Comparison of ENCODE assay signal across 13 cellular contexts in genomic region chr6:43971776-43972126, GRCh38.
DNase-seq lines count a peak whose midpoint lies in the region; ATAC-seq, FAIRE-seq and TF ChIP-seq lines count a peak whose summit lies in the region.
"Had no signal": no experiment of that assay in that cellular context is flagged by ENCODE, and none has a peak within 500 bp of the region (broad histone marks: within the 10 kb centered on the region; RNA-seq: fewer than 3 reads in every experiment).

No MANE protein-coding gene starts in this region.

- ATAC-seq in IMR-90 (ENCODE audit: low read depth) (no peak), HG03520 (IDR thresholded peaks at IDR 0.05; ENCODE audit: unreplicated experiment) (no peak)
- ATAC-seq: activated CD4-positive, alpha-beta T cell treated with anti-CD3 and anti-CD28 coated beads for 36 hours had no signal

- peak overlapping the region; percentile 38 for H3K18ac ChIP-seq in IMR-90 (ENCODE audit: low read depth, low read length)

- H3K27me3 ChIP-seq in IMR-90 (ENCODE audit: control insufficient read depth, insufficient read depth, low read length) (no peaks in the 10 kb centered on the region), parathyroid adenoma (ENCODE audit: control insufficient read depth, insufficient read depth, low read length) (no peaks in the 10 kb centered on the region)

- H3K23ac ChIP-seq in IMR-90 (ENCODE audit: low read depth, low read length), result no peak overlapping the region

- TF ChIP-seq CTCF in C4-2B (conservative IDR thresholded peaks at IDR 0.05) (no peak), IMR-90 (conservative IDR thresholded peaks at IDR 0.05; ENCODE audit: low read depth, low read length) (no peak), endothelial cell (IDR thresholded peaks at IDR 0.05; ENCODE audit: unreplicated experiment) (no peak), parathyroid adenoma (IDR thresholded peaks at IDR 0.05) (no peak)

- H4K8ac ChIP-seq in IMR-90 (ENCODE audit: low read depth in 2 of 2, low read length in 2 of 2), result peak overlapping the region; percentile 81 to 88; a peak in 3 of 4 replicates

- peak overlapping the region; percentile 36 for H4K5ac ChIP-seq in IMR-90 (ENCODE audit: low read depth, low read length)

- H4K91ac ChIP-seq in IMR-90 (ENCODE audit: insufficient read depth, low read depth, low read length), result peak overlapping the region; percentile 79

- H2BK15ac ChIP-seq in IMR-90 (ENCODE audit: low read depth, low read length), result peak overlapping the region; percentile 78; the same call in 1 of the 3 replicates

- H2AK9ac ChIP-seq in IMR-90 (replicated peaks; ENCODE audit: low read depth, low read length, poor library complexity), result peak overlapping the region; percentile 87

- H2AK5ac ChIP-seq in IMR-90 (ENCODE audit: low read depth, low read length), result peak overlapping the region; percentile 96; the same call in 1 of the 2 replicates

- no peak for FAIRE-seq in GM19239 (lab: Jason Lieb, UNC)

- H3K4me1 ChIP-seq in IMR-90 (ENCODE audit: control insufficient read depth, insufficient read depth, low read length) (peaks cover 19% of the 10 kb centered on the region), parathyroid adenoma (no peaks in the 10 kb centered on the region)

- no peak for DNase-seq in IMR-90
- no peak for DNase-seq in endothelial cell (ENCODE audit: low spot score)
- DNase-seq in DMS 273 (lab: John Stamatoyannopoulos, UW; ENCODE audit: unreplicated experiment), result no peak
- no peak for DNase-seq in stimulated activated CD4-positive, alpha-beta T cell treated with anti-CD3 and anti-CD28 coated beads, Interleukin-12 subunit alpha, Interleukin-12 subunit beta, amount 100 ng/mL, for 4 hours
- no peak for DNase-seq in GM19239 (ENCODE audit: insufficient read length, low spot score)
- DNase-seq: activated CD4-positive, alpha-beta T cell treated with anti-CD3 and anti-CD28 coated beads for 36 hours; activated T-cell treated with anti-CD3 and anti-CD28 coated beads, Interleukin-2, amount 50 U/mL, for 24 hours; naive B cell; stimulated activated CD4-positive, alpha-beta T cell treated with anti-CD3 and anti-CD28 coated beads, Interleukin-2, amount 100 ng/mL, for 24 hours had no signal

- no peak overlapping the region for H3K4me3 Mint-ChIP-seq in endothelial cell (ENCODE audit: unreplicated experiment)
- H3K4me3 Mint-ChIP-seq: activated CD4-positive, alpha-beta T cell treated with anti-CD3 and anti-CD28 coated beads for 36 hours; activated T-cell treated with anti-CD3 and anti-CD28 coated beads, Interleukin-2, amount 50 U/mL, for 24 hours; B cell; naive B cell had no signal

- H3K4me1 Mint-ChIP-seq in endothelial cell (ENCODE audit: unreplicated experiment), result peaks cover 19% of the 10 kb centered on the region
- H3K4me1 Mint-ChIP-seq: activated CD4-positive, alpha-beta T cell treated with anti-CD3 and anti-CD28 coated beads for 36 hours; B cell; naive B cell had no signal

- H3K4me2 ChIP-seq in IMR-90 (ENCODE audit: low read depth, low read length) (no peak overlapping the region), parathyroid adenoma (ENCODE audit: low read length) (no peak overlapping the region)

- H3K27me3 Mint-ChIP-seq in endothelial cell (ENCODE audit: unreplicated experiment), result peaks cover 1% of the 10 kb centered on the region

- peak overlapping the region; percentile 68 for H2BK20ac ChIP-seq in IMR-90 (ENCODE audit: low read depth, low read length)

- dilution Hi-C loops in IMR-90 (cut with HindIII; ENCODE audit: low sequenced_read_pairs, unreplicated experiment), result no loop called here

- peak overlapping the region; percentile 7 for H3K27ac Mint-ChIP-seq in endothelial cell (ENCODE audit: unreplicated experiment)
- H3K27ac Mint-ChIP-seq: activated CD4-positive, alpha-beta T cell treated with anti-CD3 and anti-CD28 coated beads for 36 hours; activated T-cell treated with anti-CD3 and anti-CD28 coated beads, Interleukin-2, amount 50 U/mL, for 24 hours; B cell; naive B cell had no signal

- H3K27ac ChIP-seq in C4-2B, result peak overlapping the region; percentile 64
- peak overlapping the region; percentile 64; the same call in 1 of the 2 replicates for H3K27ac ChIP-seq in IMR-90 (ENCODE audit: insufficient read depth, low read length)
- H3K27ac ChIP-seq in parathyroid adenoma, result no peak overlapping the region

- no TSS peak for BruUV-seq in IMR-90 (replicated peaks; lab: Mats Ljungman, UMichigan)

- H3K36me3 ChIP-seq in IMR-90 (ENCODE audit: control insufficient read depth, insufficient read depth, low read length), result no peaks in the 10 kb centered on the region
- no peaks in the 10 kb centered on the region for H3K36me3 ChIP-seq in parathyroid adenoma (ENCODE audit: control insufficient read depth, insufficient read depth, low read length)

- no peak overlapping the region; the same call in 1 of the 2 replicates for H3K56ac ChIP-seq in IMR-90 (ENCODE audit: extremely low read depth, insufficient read depth, low read length)

- peaks cover 11% of the 10 kb centered on the region; the same call in 1 of the 2 replicates for H3K9me1 ChIP-seq in IMR-90 (ENCODE audit: insufficient read depth, low read length)

- 0 out of 2 replicates have a peak overlapping the region, but pooled peaks have one; percentile 9 for H3K9ac ChIP-seq in IMR-90 (ENCODE audit: low read depth, low read length)
- H3K9ac ChIP-seq in parathyroid adenoma, result no peak overlapping the region

- peak overlapping the region; percentile 64; the same call in 1 of the 2 replicates for H3K14ac ChIP-seq in IMR-90 (replicated peaks; ENCODE audit: low read depth, low read length)

- H3K9me3 ChIP-seq in IMR-90 (ENCODE audit: control insufficient read depth, insufficient read depth, low read length), result peaks cover 4% of the 10 kb centered on the region; the same call in 1 of the 2 replicates
- no peaks in the 10 kb centered on the region for H3K9me3 ChIP-seq in parathyroid adenoma (ENCODE audit: control insufficient read depth, low read length)

- no peaks in the 10 kb centered on the region for H3K79me1 ChIP-seq in IMR-90 (ENCODE audit: low read depth in 1 of 2, low read length in 2 of 2)

- no peaks in the 10 kb centered on the region for H3K9me3 Mint-ChIP-seq in endothelial cell (ENCODE audit: unreplicated experiment)
- H3K9me3 Mint-ChIP-seq: activated T-cell treated with anti-CD3 and anti-CD28 coated beads, Interleukin-2, amount 50 U/mL, for 24 hours had no signal

- POLR2A ChIA-PET in IMR-90 (lab: Charles Lee; ENCODE audit: unreplicated experiment), result no interaction called here

- H2BK120ac ChIP-seq in IMR-90 (ENCODE audit: low read depth, low read length), result peak overlapping the region; percentile 84

- no peaks in the 10 kb centered on the region for H3K36me3 Mint-ChIP-seq in endothelial cell (ENCODE audit: low read depth, unreplicated experiment)

- no peaks in the 10 kb centered on the region for H3K79me2 ChIP-seq in parathyroid adenoma

- intact Hi-C loops in IMR-90 (cut with micrococcal nuclease), result loop anchor here (2.0 kb wide), 1 partner anchor 19 kb away; no protein-coding TSS in a partner anchor

- TF ChIP-seq RAD21 in IMR-90 (IDR thresholded peaks at IDR 0.05; ENCODE audit: low read length), result no peak

- no peak for TF ChIP-seq POLR2A in IMR-90 (IDR thresholded peaks at IDR 0.05; ENCODE audit: low read depth, low read length)

- H4K20me1 ChIP-seq in IMR-90 (ENCODE audit: insufficient read depth, low read length), result no peaks in the 10 kb centered on the region

- peak overlapping the region; percentile 79 for H3K4ac ChIP-seq in IMR-90 (ENCODE audit: low read depth, low read length)

- CTCF ChIA-PET in IMR-90 (lab: Yijun Ruan, JAX), result no interaction called here

- no peak overlapping the region for H2BK5ac ChIP-seq in IMR-90 (ENCODE audit: low read depth, low read length, poor library complexity, severe bottlenecking)

- in situ Hi-C loops in IMR-90 (cut with MboI; ENCODE audit: low sequenced_read_pairs), result no loop called here

- H2AFZ ChIP-seq in IMR-90 (replicated peaks; ENCODE audit: low read length, poor library complexity), result peak overlapping the region; percentile 83
- peak overlapping the region; percentile 14 for H2AFZ ChIP-seq in parathyroid adenoma

- WGBS in IMR-90 (ENCODE audit: extremely low coverage in 2 of 2, insufficient read length in 1 of 2), 2 experiments, result no CpG with 5 or more reads among the region's 2 CpGs

- H3K4me3 ChIP-seq in IMR-90 (ENCODE audit: insufficient read depth, low read depth, low read length) (no peak overlapping the region), parathyroid adenoma (ENCODE audit: low read depth, low read length) (no peak overlapping the region)

TF ChIP-seq in IMR-90, 13 proteins besides CTCF, POLR2A, EP300 and RAD21:
- no peak for TF ChIP-seq SMC3 (IDR thresholded peaks at IDR 0.05; ENCODE audit: low read depth, low read length)
- TF ChIP-seq MAFK (IDR thresholded peaks at IDR 0.05; ENCODE audit: low read depth, low read length), result no peak
- TF ChIP-seq BHLHE40 (IDR thresholded peaks at IDR 0.05; ENCODE audit: low read depth, low read length), result no peak
- TF ChIP-seq NFE2L2 (IDR thresholded peaks at IDR 0.05; ENCODE audit: low read depth, low read length), result no peak
